In genomic region chr16:84058211-84058610, GRCh38 we compare ENCODE assay signal across 18 cellular contexts. TPM values are rescaled to one million over a fixed set of nuclear protein-coding genes. Genes with fewer than 3 reads are reported as not detected.
DNase-seq lines count a peak whose midpoint lies in the region; ATAC-seq and TF ChIP-seq lines count a peak whose summit lies in the region.
"Had no signal": no experiment of that assay in that cellular context is flagged by ENCODE, and none has a peak within 500 bp of the region (broad histone marks: within the 10 kb centered on the region; RNA-seq: fewer than 3 reads in every experiment).

No MANE protein-coding gene starts in this region.

- no peak overlapping the region for H3K4me3 ChIP-seq in Peyer's patch
- H3K4me3 ChIP-seq in right cardiac atrium (ENCODE audit: low read length): no peak overlapping the region
- H3K4me3 ChIP-seq in sigmoid colon: no peak overlapping the region

- peaks cover 4% of the 10 kb centered on the region for H3K4me1 Mint-ChIP-seq in chondrocyte (ENCODE audit: low read depth)

- no peaks in the 10 kb centered on the region for H3K27me3 Mint-ChIP-seq in chondrocyte (ENCODE audit: low read depth)
- H3K27me3 Mint-ChIP-seq: CD4-positive, alpha-beta T cell had no signal

- ATAC-seq in right cardiac atrium (no peak), SK-N-SH treated with all-trans-retinoic acid at 6 μM for 48 hours (no peak)
- ATAC-seq: HepG2 had no signal

- no peaks in the 10 kb centered on the region for H3K9me3 Mint-ChIP-seq in chondrocyte (ENCODE audit: low read depth)
- H3K9me3 Mint-ChIP-seq: CD4-positive, alpha-beta T cell had no signal

- H3K27me3 ChIP-seq in Peyer's patch: no peaks in the 10 kb centered on the region
- no peaks in the 10 kb centered on the region for H3K27me3 ChIP-seq in right cardiac atrium (ENCODE audit: control insufficient read depth, insufficient read depth)
- no peaks in the 10 kb centered on the region for H3K27me3 ChIP-seq in sigmoid colon

- H3K36me3 Mint-ChIP-seq in chondrocyte (ENCODE audit: low read depth): peaks cover 46% of the 10 kb centered on the region

- H3K4me1 ChIP-seq in Peyer's patch (no peaks in the 10 kb centered on the region), right cardiac atrium (ENCODE audit: control insufficient read depth, insufficient read depth, low read length) (peaks cover 9% of the 10 kb centered on the region), sigmoid colon (peaks cover 0 to 17% (median 15%) of the 10 kb centered on the region in 4 donors)

- H3K9me3 ChIP-seq in Peyer's patch (no peaks in the 10 kb centered on the region), right cardiac atrium (ENCODE audit: control insufficient read depth, low read length) (no peaks in the 10 kb centered on the region), sigmoid colon (no peaks in the 10 kb centered on the region)

- 88% methylated on average over 15 of the region's 15 CpGs for WGBS in right cardiac atrium
- WGBS in sigmoid colon, 2 donors: 94 to 95% methylated on average over 15 of the region's 15 CpGs

- H3K27ac Mint-ChIP-seq in chondrocyte (ENCODE audit: unreplicated experiment): no peak overlapping the region
- H3K27ac Mint-ChIP-seq: CD4-positive, alpha-beta T cell had no signal

- intact Hi-C loops in right cardiac atrium (cut with DNase I) (no loop called here), sigmoid colon (cut with DNase I) (no loop called here)

- H3K4me3 Mint-ChIP-seq in chondrocyte (ENCODE audit: unreplicated experiment): no peak overlapping the region
- H3K4me3 Mint-ChIP-seq: CD4-positive, alpha-beta T cell had no signal

- DNase-seq in Peyer's patch (peak in 2 of 3 donors; percentile 20 to 35), chondrocyte (ENCODE audit: low spot score) (peak; percentile 60), right cardiac atrium (no peak), sigmoid colon (peak; percentile 29), OCI-M2 (lab: John Stamatoyannopoulos, UW; ENCODE audit: unreplicated experiment) (no peak), superior temporal gyrus (ENCODE audit: extremely low spot score) (no peak)
- DNase-seq: ACHN; DMS53; KG1; NCI-H1417 treated with DMSO at 0.1 percent for 48 hours; NCI-H1930; NCI-H526 treated with DMSO at 0.1 percent for 48 hours; NK-92 treated with Interleukin-12 subunit alpha and Interleukin-12 subunit beta, amount 100 ng/mL, for 24 hours; OCI-M1 had no signal

- H3K27ac ChIP-seq in Peyer's patch: no peak overlapping the region
- peak overlapping the region; percentile 89 for H3K27ac ChIP-seq in right cardiac atrium (ENCODE audit: low read length)
- no peak overlapping the region for H3K27ac ChIP-seq in sigmoid colon

- TF ChIP-seq CTCF in Peyer's patch (IDR thresholded peaks at IDR 0.05): no peak
- no peak for TF ChIP-seq CTCF in chondrocyte (IDR thresholded peaks at IDR 0.05)
- no peak for TF ChIP-seq CTCF in sigmoid colon (IDR thresholded peaks at IDR 0.05)

- TF ChIP-seq POLR2A in Peyer's patch (IDR thresholded peaks at IDR 0.05) (no peak), sigmoid colon (IDR thresholded peaks at IDR 0.05) (no peak)

- peaks cover 0 to 97% (median 0%) of the 10 kb centered on the region in 3 donors for H3K36me3 ChIP-seq in Peyer's patch
- H3K36me3 ChIP-seq in sigmoid colon: peaks cover 18 to 100% (median 65%) of the 10 kb centered on the region in 4 donors

- TF ChIP-seq EP300 in sigmoid colon (IDR thresholded peaks at IDR 0.05): no peak

TF ChIP-seq in SK-N-SH treated with all-trans-retinoic acid at 6 μM for 48 hours, 23 proteins besides CTCF, POLR2A, EP300 and RAD21:
- no peak for TF ChIP-seq SNAI2 (CRISPR knock-in tag; IDR thresholded peaks at IDR 0.05)
- TF ChIP-seq, protein P1, sequence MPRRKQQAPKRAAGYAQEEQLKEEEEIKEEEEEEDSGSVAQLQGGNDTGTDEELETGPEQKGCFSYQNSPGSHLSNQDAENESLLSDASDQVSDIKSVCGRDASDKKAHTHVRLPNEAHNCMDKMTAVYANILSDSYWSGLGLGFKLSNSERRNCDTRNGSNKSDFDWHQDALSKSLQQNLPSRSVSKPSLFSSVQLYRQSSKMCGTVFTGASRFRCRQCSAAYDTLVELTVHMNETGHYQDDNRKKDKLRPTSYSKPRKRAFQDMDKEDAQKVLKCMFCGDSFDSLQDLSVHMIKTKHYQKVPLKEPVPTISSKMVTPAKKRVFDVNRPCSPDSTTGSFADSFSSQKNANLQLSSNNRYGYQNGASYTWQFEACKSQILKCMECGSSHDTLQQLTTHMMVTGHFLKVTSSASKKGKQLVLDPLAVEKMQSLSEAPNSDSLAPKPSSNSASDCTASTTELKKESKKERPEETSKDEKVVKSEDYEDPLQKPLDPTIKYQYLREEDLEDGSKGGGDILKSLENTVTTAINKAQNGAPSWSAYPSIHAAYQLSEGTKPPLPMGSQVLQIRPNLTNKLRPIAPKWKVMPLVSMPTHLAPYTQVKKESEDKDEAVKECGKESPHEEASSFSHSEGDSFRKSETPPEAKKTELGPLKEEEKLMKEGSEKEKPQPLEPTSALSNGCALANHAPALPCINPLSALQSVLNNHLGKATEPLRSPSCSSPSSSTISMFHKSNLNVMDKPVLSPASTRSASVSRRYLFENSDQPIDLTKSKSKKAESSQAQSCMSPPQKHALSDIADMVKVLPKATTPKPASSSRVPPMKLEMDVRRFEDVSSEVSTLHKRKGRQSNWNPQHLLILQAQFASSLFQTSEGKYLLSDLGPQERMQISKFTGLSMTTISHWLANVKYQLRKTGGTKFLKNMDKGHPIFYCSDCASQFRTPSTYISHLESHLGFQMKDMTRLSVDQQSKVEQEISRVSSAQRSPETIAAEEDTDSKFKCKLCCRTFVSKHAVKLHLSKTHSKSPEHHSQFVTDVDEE (CRISPR knock-in tag; IDR thresholded peaks at IDR 0.05): no peak

RNA-seq across cellular contexts. Expression of gene SLC38A8, which starts 15.6 kb away (rescaled TPM):
- total RNA-seq in Peyer's patch (not detected), chondrocyte (not detected in 3 replicates), right cardiac atrium (under 1 TPM in 2 of 4 donors, not detected in 2; 0.21 to 0.29 TPM), sigmoid colon (not detected)
- polyA plus RNA-seq in right cardiac atrium (not detected), sigmoid colon (not detected)
- total RNA-seq: CD4-positive, alpha-beta T cell; H4 had no signal

RNA-seq across cellular contexts. Expression of gene MBTPS1, which starts 58.5 kb away (rescaled TPM):
- total RNA-seq in Peyer's patch (100 to 1,000 TPM in 1 of 4 donors, 10 to 100 TPM in 3; 79.0 to 104 (median 91.7) TPM), chondrocyte (83.7 to 105 TPM (median 88.7 TPM) in 3 replicates), right cardiac atrium (100 to 1,000 TPM in 2 of 4 donors, 10 to 100 TPM in 2; 88.1 to 112 (median 102) TPM), sigmoid colon (10 to 100 TPM; 69.3 to 83.6 (median 79.3) TPM)
- polyA plus RNA-seq in right cardiac atrium (59.3 TPM), sigmoid colon (10 to 100 TPM; 13.6 to 48.7 (median 23.4) TPM)

Comparison
In these comparisons a context has a peak if more than half of its experiments do, and no peak if none do; other contexts are left out.
1. DNase-seq: peak in Peyer's patch (2 of 3), chondrocyte (single experiment) and sigmoid colon (single experiment); none in right cardiac atrium (0 of 3), OCI-M2 (single experiment) and superior temporal gyrus (single experiment).